In genomic region chr2:120376101-120376500, GRCh38 we compare ENCODE assay signal across 21 cellular contexts. TPM values are rescaled to one million over a fixed set of nuclear protein-coding genes. Genes with fewer than 3 reads are reported as not detected.
A peak's percentile ranks its signal among the peaks of the same experiment; 100 is the strongest.
DNase-seq lines count a peak whose midpoint lies in the region; FAIRE-seq and TF ChIP-seq lines count a peak whose summit lies in the region.
"Had no signal": no experiment of that assay in that cellular context is flagged by ENCODE, and none has a peak within 500 bp of the region (broad histone marks: within the 10 kb centered on the region; RNA-seq: fewer than 3 reads in every experiment).

No MANE protein-coding gene starts in this region.

- no peak for FAIRE-seq in kidney (lab: Jason Lieb, UNC)
- FAIRE-seq: A204.1, D721Med, GM12892, GM18507, H54 had no signal

- H3K4me1 ChIP-seq in BLaER1 (peaks cover 53% of the 10 kb centered on the region), kidney (ENCODE audit: control insufficient read depth in 1 of 2, insufficient read depth in 1 of 2, low read depth in 1 of 2, low read length in 2 of 2) (no peaks in the 10 kb centered on the region), osteoblast (ENCODE audit: insufficient read depth, low read length) (no peaks in the 10 kb centered on the region)
- H3K4me1 ChIP-seq: BE2C had no signal

- no peak overlapping the region for H2AFZ ChIP-seq in osteoblast (ENCODE audit: low read length)
- H2AFZ ChIP-seq: GM23248 had no signal

- H4K20me1 ChIP-seq in BLaER1 (no peaks in the 10 kb centered on the region), osteoblast (ENCODE audit: insufficient read depth, low read length) (no peaks in the 10 kb centered on the region)

- no peaks in the 10 kb centered on the region for H3K9me3 ChIP-seq in BLaER1
- no peaks in the 10 kb centered on the region for H3K9me3 ChIP-seq in kidney (ENCODE audit: control insufficient read depth in 1 of 2, low read length in 2 of 2)
- H3K9me3 ChIP-seq in osteoblast (ENCODE audit: low read depth, low read length): no peaks in the 10 kb centered on the region
- H3K9me3 ChIP-seq: BE2C, Caco-2 had no signal

- TF ChIP-seq CTCF in kidney (IDR thresholded peaks at IDR 0.05; ENCODE audit: borderline replicate concordance, extremely low read depth, insufficient read depth) (no peak), osteoblast (IDR thresholded peaks at IDR 0.05; ENCODE audit: extremely low read depth, low read depth, low read length) (no peak)

- H3K27me3 ChIP-seq in BLaER1 (no peaks in the 10 kb centered on the region), osteoblast (ENCODE audit: insufficient read depth, low read length) (peaks cover 9% of the 10 kb centered on the region)
- H3K27me3 ChIP-seq: BE2C had no signal

- H3K4me3 ChIP-seq in BLaER1 (no peak overlapping the region), kidney (ENCODE audit: low read length in 2 of 2) (no peak overlapping the region), osteoblast (ENCODE audit: insufficient read depth, low read length) (no peak overlapping the region)
- H3K4me3 ChIP-seq: GM23248 had no signal

- DNase-seq in EL (peak; percentile 23), kidney (peak; percentile 22), osteoblast (ENCODE audit: insufficient read length, low spot score, missing footprints) (peak; percentile 41)
- no peak for DNase-seq in activated CD4-positive, alpha-beta T cell treated with anti-CD3 and anti-CD28 coated beads for 4 hours
- no peak for DNase-seq in stimulated activated CD4-positive, alpha-beta T cell treated with anti-CD3 and anti-CD28 coated beads, Interleukin-1b, Interleukin-23, amount 100 ng/mL, for 48 hours
- no peak for DNase-seq in activated CD8-positive, alpha-beta memory T cell treated with anti-CD3 and anti-CD28 coated beads, Interleukin-2, amount 50 U/mL, for 4 hours
- DNase-seq: ACHN; BE2C; Caco-2; CD4-positive, alpha-beta T cell; GDM1; GM23248; HCEC 1CT; HFFc6 had no signal

- H3K36me3 ChIP-seq in BLaER1 (no peaks in the 10 kb centered on the region), kidney (ENCODE audit: control insufficient read depth in 1 of 2, insufficient read depth in 2 of 2, low read length in 2 of 2) (no peaks in the 10 kb centered on the region), osteoblast (ENCODE audit: insufficient read depth, low read length) (no peaks in the 10 kb centered on the region)
- H3K36me3 ChIP-seq: BE2C had no signal

- no peaks in the 10 kb centered on the region for H3K79me2 ChIP-seq in osteoblast (ENCODE audit: insufficient read depth, low read length)

- intact Hi-C loops in kidney (cut with DNase I): no loop called here

- H3K9ac ChIP-seq in BLaER1 (no peak overlapping the region), kidney (ENCODE audit: low read length in 2 of 2) (no peak overlapping the region)
- H3K9ac ChIP-seq: GM23248 had no signal

- H3K4me2 ChIP-seq in BLaER1: peak overlapping the region; percentile 47
- no peak overlapping the region for H3K4me2 ChIP-seq in osteoblast (ENCODE audit: insufficient read depth, low read length)

- peak overlapping the region; percentile 9; the same call in 1 of the 2 replicates for H3K27ac ChIP-seq in BLaER1
- H3K27ac ChIP-seq in kidney (ENCODE audit: low read depth in 2 of 2, low read length in 2 of 2): no peak overlapping the region
- H3K27ac ChIP-seq in osteoblast (ENCODE audit: low read depth, low read length): no peak overlapping the region
- H3K27ac ChIP-seq: C4-2B, GM23248 had no signal

RNA-seq across cellular contexts. Expression of gene INHBB, which starts 30.2 kb away (rescaled TPM):
- 3.7 TPM for total RNA-seq in kidney
- 0.49 TPM for polyA plus RNA-seq in kidney (ENCODE audit: insufficient read depth, low read depth, low replicate concordance)
- total RNA-seq in osteoblast: under 0.01 and 0.29 TPM in 2 replicates
- total RNA-seq: CD4-positive, alpha-beta T cell had no signal

Comparison
In these comparisons a context has a peak if more than half of its experiments do, and no peak if none do; other contexts are left out.
1. DNase-seq: peak in EL (single experiment), kidney (single experiment) and osteoblast (single experiment); none in activated CD4-positive, alpha-beta T cell treated with anti-CD3 and anti-CD28 coated beads for 4 hours (0 of 2), stimulated activated CD4-positive, alpha-beta T cell treated with anti-CD3 and anti-CD28 coated beads, Interleukin-1b, Interleukin-23, amount 100 ng/mL, for 48 hours (single experiment) and activated CD8-positive, alpha-beta memory T cell treated with anti-CD3 and anti-CD28 coated beads, Interleukin-2, amount 50 U/mL, for 4 hours (single experiment).